In the genomic region with DNA sequence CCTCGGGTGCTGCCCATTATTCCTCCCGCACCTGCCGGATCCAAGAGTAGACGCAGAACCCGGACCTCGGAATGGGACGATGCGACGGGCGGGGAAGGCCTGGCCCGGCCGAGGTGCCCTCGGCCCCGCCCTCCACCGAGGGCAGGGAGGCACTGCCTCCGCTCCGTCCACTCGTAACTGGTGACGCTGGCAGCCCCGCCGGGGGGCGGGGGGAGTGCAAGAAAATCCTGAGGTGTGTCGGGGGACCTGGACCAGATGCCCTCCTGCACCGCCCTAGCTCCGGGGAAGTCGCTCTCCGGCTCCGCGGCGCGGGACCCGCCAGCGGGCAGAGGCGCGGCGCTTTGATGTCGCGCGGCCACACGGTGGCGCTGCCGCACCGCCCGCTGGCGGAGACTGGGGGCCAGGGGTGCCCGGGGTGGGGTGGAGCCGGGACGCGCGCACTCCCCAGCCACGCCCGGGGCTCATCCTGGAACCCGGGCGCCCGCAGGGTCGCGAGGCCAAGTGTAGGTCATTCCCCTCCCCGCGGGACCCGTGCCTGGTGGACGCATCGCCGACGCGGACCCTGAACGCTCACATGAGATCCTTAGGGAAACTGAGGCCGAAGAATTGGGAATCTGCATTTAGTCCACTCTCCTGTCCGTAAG, we compare ENCODE assay signal across 8 cellular contexts.
A peak's percentile ranks its signal among the peaks of the same experiment; 100 is the strongest.
DNase-seq lines count a peak whose midpoint lies in the region; ATAC-seq lines count a peak whose summit lies in the region.

No MANE protein-coding gene starts in this region.

- H3K4me1 ChIP-seq in mucosa of stomach (ENCODE audit: control insufficient read depth, insufficient read depth, low read length): peaks cover 7% of the 10 kb centered on the region

- H3K9ac ChIP-seq in mucosa of stomach (ENCODE audit: low read length): peak overlapping the region; percentile 54

- H3K9me3 ChIP-seq in mucosa of stomach (ENCODE audit: control insufficient read depth, low read length): no peaks in the 10 kb centered on the region

- H3K4me3 ChIP-seq in mucosa of stomach (ENCODE audit: low read length): peak overlapping the region; percentile 38

- ATAC-seq in HG02642 (IDR thresholded peaks at IDR 0.05; ENCODE audit: poor library complexity, unreplicated experiment) (peak; percentile 89), esophagus mucosa (peak; percentile 77)

- peaks cover 34% of the 10 kb centered on the region for H3K27me3 ChIP-seq in mucosa of stomach (ENCODE audit: control insufficient read depth, insufficient read depth, low read length)

- no peaks in the 10 kb centered on the region for H3K36me3 ChIP-seq in mucosa of stomach (ENCODE audit: control insufficient read depth, insufficient read depth, low read length)

- peak; percentile 9 for DNase-seq in NCI-H146 (lab: John Stamatoyannopoulos, UW)
- DNase-seq in NCI-H146 treated with DMSO at 0.1 percent for 48 hours (lab: John Stamatoyannopoulos, UW; ENCODE audit: unreplicated experiment): no peak
- DNase-seq in NCI-H2171 treated with DMSO at 0.1 percent for 48 hours (lab: John Stamatoyannopoulos, UW): peak; percentile 25
- DNase-seq in activated T-cell treated with anti-CD3 and anti-CD28 coated beads for 4 hours: peak; percentile 29
- peak; percentile 35 for DNase-seq in stimulated activated CD8-positive, alpha-beta memory T cell treated with anti-CD3 and anti-CD28 coated beads, Interleukin-7, amount 100 ng/mL, for 24 hours (ENCODE audit: low read depth)
